ENCODE assay signal across 8 cellular contexts in genomic region chr3:142993958-142994442, GRCh38. TPM values are rescaled to one million over a fixed set of nuclear protein-coding genes. Genes with fewer than 3 reads are reported as not detected.
A peak's percentile ranks its signal among the peaks of the same experiment; 100 is the strongest.
DNase-seq lines count a peak whose midpoint lies in the region; ATAC-seq and TF ChIP-seq lines count a peak whose summit lies in the region.

No MANE protein-coding gene starts in this region.

- no peaks in the 10 kb centered on the region for H3K4me1 ChIP-seq in vagina

- H3K27ac ChIP-seq in vagina = no peak overlapping the region

- H3K27me3 ChIP-seq in vagina = no peaks in the 10 kb centered on the region

- H3K9me3 ChIP-seq in vagina = no peaks in the 10 kb centered on the region

- peak; percentile 27 to 55 (median 46) for TF ChIP-seq CTCF in vagina (IDR thresholded peaks at IDR 0.05)

- no peak overlapping the region for H3K4me3 ChIP-seq in vagina

- DNase-seq in COLO668 (lab: John Stamatoyannopoulos, UW; ENCODE audit: unreplicated experiment) (peak; percentile 51), LHCN-M2 (ENCODE audit: low read depth) (peak; percentile 60), RPMI7951 (ENCODE audit: low read depth) (peak; percentile 63), foreskin melanocyte (peak; percentile 39), pons (ENCODE audit: low spot score) (peak; percentile 69), vagina (ENCODE audit: extremely low spot score in 2 of 2) (no peak)
- peak; percentile 13 to 28 for DNase-seq in activated T-helper 1 cell treated with anti-CD3 and anti-CD28 coated beads, Interleukin-2, amount 50 U/mL, for 16 hours (ENCODE audit: low read depth in 1 of 2, low spot score in 1 of 2)

- peak; percentile 67 for ATAC-seq in GM21447 (IDR thresholded peaks at IDR 0.05; ENCODE audit: unreplicated experiment)

- intact Hi-C loops in vagina (cut with DNase I) = loop anchor here (10.0 kb wide), 1 partner anchor 409 kb away; no protein-coding TSS in a partner anchor

- no peak for TF ChIP-seq POLR2A in vagina (IDR thresholded peaks at IDR 0.05)

- H3K36me3 ChIP-seq in vagina = no peaks in the 10 kb centered on the region

RNA-seq across cellular contexts. Expression of gene U2SURP, which starts 7.4 kb away (rescaled TPM):
- 61.5 and 63.9 TPM in 2 replicates for total RNA-seq in LHCN-M2 (2014; rRNA removed)
- polyA plus RNA-seq in LHCN-M2 (2012) = 16.6 TPM
- 64.3 and 84.7 TPM in 2 replicates for total RNA-seq in RPMI7951 (2014; rRNA removed; shearing (Covaris generic))
- 72.2 TPM for total RNA-seq in vagina

RNA-seq across cellular contexts. Expression of gene PAQR9, which starts 30.5 kb away (rescaled TPM):
- not detected in 2 replicates for total RNA-seq in LHCN-M2 (2014; rRNA removed)
- not detected for polyA plus RNA-seq in LHCN-M2 (2012)
- not detected in 2 replicates for total RNA-seq in RPMI7951 (2014; rRNA removed; shearing (Covaris generic))
- total RNA-seq in vagina = not detected

Comparison
In these comparisons a context has a peak if more than half of its experiments do, and no peak if none do; other contexts are left out.
1. DNase-seq: peak in COLO668 (single experiment), LHCN-M2 (single experiment), RPMI7951 (single experiment), activated T-helper 1 cell treated with anti-CD3 and anti-CD28 coated beads, Interleukin-2, amount 50 U/mL, for 16 hours (2 of 2), foreskin melanocyte (single experiment) and pons (single experiment); none in vagina (0 of 2).